ENCODE assay signal across 8 cellular contexts in genomic region chr20:347317-347639, GRCh38. TPM values are rescaled to one million over a fixed set of nuclear protein-coding genes. Genes with fewer than 3 reads are reported as not detected.
A peak's percentile ranks its signal among the peaks of the same experiment; 100 is the strongest.
DNase-seq lines count a peak whose midpoint lies in the region; ATAC-seq, FAIRE-seq and TF ChIP-seq lines count a peak whose summit lies in the region.

No MANE protein-coding gene starts in this region.

- H3K36me3 ChIP-seq in subcutaneous abdominal adipose tissue (ENCODE audit: control insufficient read depth in 5 of 5, insufficient read depth in 5 of 5, low read length in 5 of 5) = peaks cover 0 to 5% (median 0%) of the 10 kb centered on the region in 5 donors

- H3K27me3 ChIP-seq in subcutaneous abdominal adipose tissue (ENCODE audit: control insufficient read depth in 5 of 5, insufficient read depth in 4 of 5, low read length in 5 of 5) = no peaks in the 10 kb centered on the region

- no peak for DNase-seq in A549 (ENCODE audit: low read depth in 1 of 2, low spot score in 1 of 2)
- no peak for DNase-seq in Kasumi-1 (lab: John Stamatoyannopoulos, UW)
- no peak for DNase-seq in stimulated activated CD4-positive, alpha-beta T cell treated with anti-CD3 and anti-CD28 coated beads, Interleukin-4, amount 100 ng/mL, for 4 hours

- TF ChIP-seq EP300 in A549 (IDR thresholded peaks at IDR 0.05) = no peak

- H3K9me3 ChIP-seq in A549 (peaks cover 24% of the 10 kb centered on the region), subcutaneous abdominal adipose tissue (ENCODE audit: control insufficient read depth in 5 of 5, low read length in 5 of 5) (no peaks in the 10 kb centered on the region)

- TF ChIP-seq CTCF in A549 (IDR thresholded peaks at IDR 0.05) (no peak), WI38 (IDR thresholded peaks at IDR 0.05; ENCODE audit: low read depth, low read length) (no peak)

- no peak for TF ChIP-seq RAD21 in A549 (conservative IDR thresholded peaks at IDR 0.05 in 1 of 2, IDR thresholded peaks at IDR 0.05 in 1 of 2)

- H3K27ac ChIP-seq in A549 = peak overlapping the region; percentile 82 to 93
- H3K27ac ChIP-seq in subcutaneous abdominal adipose tissue (ENCODE audit: low read depth, low read length) = no peak overlapping the region

- POLR2A ChIA-PET in A549 (lab: Yijun Ruan, JAX) = interaction anchor here (0.6 to 2.9 kb wide), 17 partner anchors 10 to 197 kb away, joined by 3 to 30 read pairs (median 4); partner anchors contain the start of genes CSNK2A1, RBCK1, SOX12 and TRIB3

- ATAC-seq in A549 (peak in 1 of 2 experiments; percentile 26; a peak in 5 of 6 replicates), GM21723 (IDR thresholded peaks at IDR 0.05; ENCODE audit: unreplicated experiment) (peak; percentile 4), HG03354 (IDR thresholded peaks at IDR 0.05; ENCODE audit: poor library complexity, severe bottlenecking, unreplicated experiment) (no peak)

- under 1% methylated on average over 13 of the region's 19 CpGs for WGBS in A549 (ENCODE audit: missing lambda C conversion rate)

- H3K4me1 ChIP-seq in A549 = peaks cover 15% of the 10 kb centered on the region
- H3K4me1 ChIP-seq in subcutaneous abdominal adipose tissue (ENCODE audit: control insufficient read depth in 5 of 5, insufficient read depth in 5 of 5, low read length in 5 of 5) = peaks cover 0 to 26% (median 23%) of the 10 kb centered on the region in 5 donors

- no peak for FAIRE-seq in A549 (lab: Jason Lieb, UNC)

- peak overlapping the region in 4 of 5 donors; percentile 43 to 72 (median 63) for H3K9ac ChIP-seq in subcutaneous abdominal adipose tissue (ENCODE audit: low read length in 5 of 5)

- H3K4me3 ChIP-seq in A549 (peak overlapping the region; percentile 66), WI38 (ENCODE audit: low read depth, low read length) (peak overlapping the region; percentile 79), iPS-11a (ENCODE audit: low read depth, low read length) (peak overlapping the region; percentile 77), subcutaneous abdominal adipose tissue (ENCODE audit: low read depth in 1 of 5, low read length in 5 of 5) (peak overlapping the region; percentile 75 to 89 (median 82))

- no peak for TF ChIP-seq POLR2A in A549 (IDR thresholded peaks at IDR 0.05; ENCODE audit: low read length)

- CTCF ChIA-PET in A549 (lab: Yijun Ruan, JAX) = interaction anchor here (1.0 to 50.3 kb wide), 6 partner anchors 16 to 131 kb away, joined by 3 to 1229 read pairs (median 7); partner anchors contain the start of genes TBC1D20 and TRIB3

- peak overlapping the region; percentile 87 for H3K4me2 ChIP-seq in A549

TF ChIP-seq in A549, 52 proteins besides CTCF, POLR2A, EP300 and RAD21:
- TF ChIP-seq CHD4 (IDR thresholded peaks at IDR 0.05; ENCODE audit: borderline replicate concordance) (no peak), KDM5A (IDR thresholded peaks at IDR 0.05) (peak; percentile 72), RNF2 (IDR thresholded peaks at IDR 0.05; ENCODE audit: borderline replicate concordance, low read depth) (0 out of 2 replicates have a peak, but pooled peaks have one; percentile 48), HOXA7 (CRISPR knock-in tag; IDR thresholded peaks at IDR 0.05) (no peak), MAX (IDR thresholded peaks at IDR 0.05) (peak; percentile 22; the same call in 1 of the 2 replicates), HEYL (CRISPR knock-in tag; IDR thresholded peaks at IDR 0.05) (no peak), FOSB (CRISPR knock-in tag; IDR thresholded peaks at IDR 0.05) (no peak), PHF8 (IDR thresholded peaks at IDR 0.05; ENCODE audit: borderline replicate concordance, low read depth) (peak; percentile 7; the same call in 1 of the 2 replicates)

RNA-seq across cellular contexts. Expression of gene NRSN2, which starts 0.4 kb away (rescaled TPM):
- polyA plus RNA-seq in A549 (2011; rRNA removed) = 40.5 and 47.5 TPM in 2 replicates
- polyA plus RNA-seq in A549 (2012; cell fraction: cytosol; rRNA removed) = 103 and 115 TPM in 2 replicates
- polyA plus RNA-seq in A549 (2012; cell fraction: nucleus; rRNA removed) = 84.2 and 135 TPM in 2 replicates
- polyA plus RNA-seq in A549 (2017; fragmentation: RNase III; extraction: RNeasy Plus Mini Kit Qiagen cat#74134 plus additional on column Dnase treatment) = 59.6 to 74.8 TPM (median 74.3 TPM) in 3 replicates
- 36.5 and 42.2 TPM in 2 replicates for polyA minus RNA-seq in A549 (2011; rRNA and poly(A)+ RNA removed)

RNA-seq across cellular contexts. Expression of gene SOX12, which starts 21.9 kb away (rescaled TPM):
- 7.0 and 7.5 TPM in 2 replicates for polyA plus RNA-seq in A549 (2011; rRNA removed)
- polyA plus RNA-seq in A549 (2012; cell fraction: cytosol; rRNA removed) = 16.0 and 19.5 TPM in 2 replicates
- polyA plus RNA-seq in A549 (2012; cell fraction: nucleus; rRNA removed) = 39.6 and 40.2 TPM in 2 replicates
- 24.6 to 32.8 TPM (median 29.2 TPM) in 3 replicates for polyA plus RNA-seq in A549 (2017; fragmentation: RNase III; extraction: RNeasy Plus Mini Kit Qiagen cat#74134 plus additional on column Dnase treatment)
- 6.1 and 6.6 TPM in 2 replicates for polyA minus RNA-seq in A549 (2011; rRNA and poly(A)+ RNA removed)

RNA-seq across cellular contexts. Expression of gene TRIB3, which starts 33.3 kb away (rescaled TPM):
- 210 and 269 TPM in 2 replicates for polyA plus RNA-seq in A549 (2011; rRNA removed)
- 56.5 and 79.1 TPM in 2 replicates for polyA plus RNA-seq in A549 (2012; cell fraction: cytosol; rRNA removed)
- 68.7 and 90.7 TPM in 2 replicates for polyA plus RNA-seq in A549 (2012; cell fraction: nucleus; rRNA removed)
- 28.4 to 39.8 TPM (median 34.0 TPM) in 3 replicates for polyA plus RNA-seq in A549 (2017; fragmentation: RNase III; extraction: RNeasy Plus Mini Kit Qiagen cat#74134 plus additional on column Dnase treatment)
- polyA minus RNA-seq in A549 (2011; rRNA and poly(A)+ RNA removed) = 224 and 268 TPM in 2 replicates

RNA-seq across cellular contexts. Expression of gene ZCCHC3, which starts 49.9 kb away (rescaled TPM):
- 17.4 and 19.8 TPM in 2 replicates for polyA plus RNA-seq in A549 (2011; rRNA removed)
- 15.1 and 18.7 TPM in 2 replicates for polyA plus RNA-seq in A549 (2012; cell fraction: cytosol; rRNA removed)
- polyA plus RNA-seq in A549 (2012; cell fraction: nucleus; rRNA removed) = 14.0 and 15.4 TPM in 2 replicates
- 16.3 to 17.7 TPM (median 17.3 TPM) in 3 replicates for polyA plus RNA-seq in A549 (2017; fragmentation: RNase III; extraction: RNeasy Plus Mini Kit Qiagen cat#74134 plus additional on column Dnase treatment)
- 15.2 and 16.3 TPM in 2 replicates for polyA minus RNA-seq in A549 (2011; rRNA and poly(A)+ RNA removed)

RNA-seq across cellular contexts. Expression of gene C20orf96, which starts 56.7 kb away (rescaled TPM):
- polyA plus RNA-seq in A549 (2011; rRNA removed) (23.2 and 23.9 TPM in 2 replicates), A549 (2017; fragmentation: RNase III; extraction: RNeasy Plus Mini Kit Qiagen cat#74134 plus additional on column Dnase treatment) (16.5 to 20.9 TPM (median 20.5 TPM) in 3 replicates)
- polyA plus RNA-seq in A549 (2012; cell fraction: cytosol; rRNA removed) = 15.2 and 16.1 TPM in 2 replicates
- polyA plus RNA-seq in A549 (2012; cell fraction: nucleus; rRNA removed) = 19.9 and 20.0 TPM in 2 replicates
- 13.3 and 14.9 TPM in 2 replicates for polyA minus RNA-seq in A549 (2011; rRNA and poly(A)+ RNA removed)
